Comparison of ENCODE assay signal across 8 cellular contexts in genomic region chr5:169636477-169637084, GRCh38. TPM values are rescaled to one million over a fixed set of nuclear protein-coding genes. Genes with fewer than 3 reads are reported as not detected.
DNase-seq lines count a peak whose midpoint lies in the region; ATAC-seq and TF ChIP-seq lines count a peak whose summit lies in the region.

No MANE protein-coding gene starts in this region.

- peaks cover 9% of the 10 kb centered on the region for H3K9me3 ChIP-seq in suprapubic skin

- no peak for TF ChIP-seq POLR2A in suprapubic skin (IDR thresholded peaks at IDR 0.05)

- peaks cover 12% of the 10 kb centered on the region for H3K4me1 ChIP-seq in suprapubic skin

- H3K4me3 Mint-ChIP-seq in activated CD4-positive, alpha-beta T cell treated with anti-CD3 and anti-CD28 coated beads, Interleukin-2, amount 10 ng/mL, durations not matched to agents 7 days and 5 days = peak overlapping the region; percentile 87
- H3K4me3 Mint-ChIP-seq in WTC11 = peak overlapping the region; percentile 90

- peaks cover 20% of the 10 kb centered on the region for H3K9me3 Mint-ChIP-seq in activated CD4-positive, alpha-beta T cell treated with anti-CD3 and anti-CD28 coated beads, Interleukin-2, amount 10 ng/mL, durations not matched to agents 7 days and 5 days
- H3K9me3 Mint-ChIP-seq in WTC11 = peaks cover 22% of the 10 kb centered on the region

- TF ChIP-seq CTCF in WTC11 (IDR thresholded peaks at IDR 0.05) (no peak), suprapubic skin (IDR thresholded peaks at IDR 0.05) (no peak)

- peaks cover 9% of the 10 kb centered on the region for H3K27me3 Mint-ChIP-seq in activated CD4-positive, alpha-beta T cell treated with anti-CD3 and anti-CD28 coated beads, Interleukin-2, amount 10 ng/mL, durations not matched to agents 7 days and 5 days
- peaks cover 30% of the 10 kb centered on the region for H3K27me3 Mint-ChIP-seq in WTC11 (ENCODE audit: low read depth)

- CTCF ChIA-PET in activated CD4-positive, alpha-beta T cell treated with anti-CD3 and anti-CD28 coated beads, Interleukin-2, amount 10 ng/mL, durations not matched to agents 7 days and 5 days (lab: Charles Lee) = interaction anchor here (1.0 kb wide), 1 partner anchor 63 kb away, joined by 3 read pairs; no protein-coding TSS in a partner anchor
- CTCF ChIA-PET in WTC11 (lab: Charles Lee) = interaction anchor here (0.7 kb wide), 1 partner anchor 495 kb away, joined by 4 read pairs; no protein-coding TSS in a partner anchor

- WGBS in suprapubic skin = 46% methylated on average over 21 of the region's 23 CpGs

- DNase-seq in activated CD4-positive, alpha-beta T cell treated with anti-CD3 and anti-CD28 coated beads, Interleukin-2, amount 10 ng/mL, durations not matched to agents 7 days and 5 days = no peak
- no peak for DNase-seq in activated CD4-positive, alpha-beta T cell treated with anti-CD3 and anti-CD28 coated beads for 1 hour
- no peak for DNase-seq in WTC11 (ENCODE audit: low spot score)
- DNase-seq in suprapubic skin (ENCODE audit: low spot score in 2 of 2) = no peak
- no peak for DNase-seq in HPDE6-E6E7 (ENCODE audit: extremely low spot score)
- no peak for DNase-seq in HT-29 (ENCODE audit: low spot score)

- ATAC-seq in WTC11 (peak; percentile 43), GM21576 (IDR thresholded peaks at IDR 0.05; ENCODE audit: unreplicated experiment) (no peak)

- peaks cover 45% of the 10 kb centered on the region for H3K4me1 Mint-ChIP-seq in activated CD4-positive, alpha-beta T cell treated with anti-CD3 and anti-CD28 coated beads, Interleukin-2, amount 10 ng/mL, durations not matched to agents 7 days and 5 days
- peaks cover 22% of the 10 kb centered on the region for H3K4me1 Mint-ChIP-seq in WTC11

- H3K4me3 ChIP-seq in iPS-11a (ENCODE audit: low read depth, low read length) (peak overlapping the region; percentile 60), suprapubic skin (peak overlapping the region; percentile 49)

- no peak overlapping the region for H3K27ac ChIP-seq in suprapubic skin

- H3K27me3 ChIP-seq in suprapubic skin = peaks cover 20% of the 10 kb centered on the region

- TF ChIP-seq EP300 in suprapubic skin (IDR thresholded peaks at IDR 0.05) = no peak

- no peaks in the 10 kb centered on the region for H3K36me3 ChIP-seq in suprapubic skin

- H3K27ac Mint-ChIP-seq in activated CD4-positive, alpha-beta T cell treated with anti-CD3 and anti-CD28 coated beads, Interleukin-2, amount 10 ng/mL, durations not matched to agents 7 days and 5 days = peak overlapping the region; percentile 96
- no peak overlapping the region for H3K27ac Mint-ChIP-seq in WTC11

- POLR2A ChIA-PET in activated CD4-positive, alpha-beta T cell treated with anti-CD3 and anti-CD28 coated beads, Interleukin-2, amount 10 ng/mL, durations not matched to agents 7 days and 5 days (lab: Charles Lee) = interaction anchor here (1.8 kb wide), 1 partner anchor 12 kb away, joined by 8 read pairs; no protein-coding TSS in a partner anchor
- POLR2A ChIA-PET in WTC11 (lab: Charles Lee) = interaction anchor here (0.5 kb wide), 1 partner anchor 22 kb away, joined by 5 read pairs; no protein-coding TSS in a partner anchor

- H3K36me3 Mint-ChIP-seq in activated CD4-positive, alpha-beta T cell treated with anti-CD3 and anti-CD28 coated beads, Interleukin-2, amount 10 ng/mL, durations not matched to agents 7 days and 5 days (ENCODE audit: low read depth) = peaks cover 41% of the 10 kb centered on the region
- H3K36me3 Mint-ChIP-seq in WTC11 = peaks cover 17% of the 10 kb centered on the region

TF ChIP-seq in WTC11, 78 proteins besides CTCF, POLR2A, EP300 and RAD21 (continues in another document):
- TF ChIP-seq ELF4 (CRISPR knock-in tag; IDR thresholded peaks at IDR 0.05; ENCODE audit: low read depth) (no peak), OVOL2 (CRISPR knock-in tag; IDR thresholded peaks at IDR 0.05; ENCODE audit: borderline replicate concordance) (no peak), MXD4 (CRISPR knock-in tag; IDR thresholded peaks at IDR 0.05; ENCODE audit: borderline replicate concordance) (no peak), ZNF512 (CRISPR knock-in tag; IDR thresholded peaks at IDR 0.05; ENCODE audit: borderline replicate concordance) (no peak), ZBTB21 (CRISPR knock-in tag; IDR thresholded peaks at IDR 0.05; ENCODE audit: borderline replicate concordance) (no peak), ETV6 (CRISPR knock-in tag; IDR thresholded peaks at IDR 0.05) (no peak), FOXK1 (CRISPR knock-in tag; IDR thresholded peaks at IDR 0.05) (no peak), RORB (CRISPR knock-in tag; IDR thresholded peaks at IDR 0.05) (no peak), NR3C1 (CRISPR knock-in tag; conservative IDR thresholded peaks at IDR 0.05; ENCODE audit: low read depth) (no peak), IRF1 (CRISPR knock-in tag; IDR thresholded peaks at IDR 0.05) (no peak), NFATC4 (CRISPR knock-in tag; IDR thresholded peaks at IDR 0.05) (no peak), NFE2L1 (CRISPR knock-in tag; IDR thresholded peaks at IDR 0.05) (no peak), ZNF138 (CRISPR knock-in tag; conservative IDR thresholded peaks at IDR 0.05) (no peak), IRF2 (CRISPR knock-in tag; IDR thresholded peaks at IDR 0.05; ENCODE audit: borderline replicate concordance, low read depth) (no peak)
- TF ChIP-seq, protein P1, sequence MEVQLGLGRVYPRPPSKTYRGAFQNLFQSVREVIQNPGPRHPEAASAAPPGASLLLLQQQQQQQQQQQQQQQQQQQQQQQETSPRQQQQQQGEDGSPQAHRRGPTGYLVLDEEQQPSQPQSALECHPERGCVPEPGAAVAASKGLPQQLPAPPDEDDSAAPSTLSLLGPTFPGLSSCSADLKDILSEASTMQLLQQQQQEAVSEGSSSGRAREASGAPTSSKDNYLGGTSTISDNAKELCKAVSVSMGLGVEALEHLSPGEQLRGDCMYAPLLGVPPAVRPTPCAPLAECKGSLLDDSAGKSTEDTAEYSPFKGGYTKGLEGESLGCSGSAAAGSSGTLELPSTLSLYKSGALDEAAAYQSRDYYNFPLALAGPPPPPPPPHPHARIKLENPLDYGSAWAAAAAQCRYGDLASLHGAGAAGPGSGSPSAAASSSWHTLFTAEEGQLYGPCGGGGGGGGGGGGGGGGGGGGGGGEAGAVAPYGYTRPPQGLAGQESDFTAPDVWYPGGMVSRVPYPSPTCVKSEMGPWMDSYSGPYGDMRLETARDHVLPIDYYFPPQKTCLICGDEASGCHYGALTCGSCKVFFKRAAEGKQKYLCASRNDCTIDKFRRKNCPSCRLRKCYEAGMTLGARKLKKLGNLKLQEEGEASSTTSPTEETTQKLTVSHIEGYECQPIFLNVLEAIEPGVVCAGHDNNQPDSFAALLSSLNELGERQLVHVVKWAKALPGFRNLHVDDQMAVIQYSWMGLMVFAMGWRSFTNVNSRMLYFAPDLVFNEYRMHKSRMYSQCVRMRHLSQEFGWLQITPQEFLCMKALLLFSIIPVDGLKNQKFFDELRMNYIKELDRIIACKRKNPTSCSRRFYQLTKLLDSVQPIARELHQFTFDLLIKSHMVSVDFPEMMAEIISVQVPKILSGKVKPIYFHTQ (CRISPR knock-in tag; IDR thresholded peaks at IDR 0.05) = no peak
- TF ChIP-seq, protein P2, sequence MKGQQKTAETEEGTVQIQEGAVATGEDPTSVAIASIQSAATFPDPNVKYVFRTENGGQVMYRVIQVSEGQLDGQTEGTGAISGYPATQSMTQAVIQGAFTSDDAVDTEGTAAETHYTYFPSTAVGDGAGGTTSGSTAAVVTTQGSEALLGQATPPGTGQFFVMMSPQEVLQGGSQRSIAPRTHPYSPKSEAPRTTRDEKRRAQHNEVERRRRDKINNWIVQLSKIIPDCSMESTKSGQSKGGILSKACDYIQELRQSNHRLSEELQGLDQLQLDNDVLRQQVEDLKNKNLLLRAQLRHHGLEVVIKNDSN (CRISPR knock-in tag; IDR thresholded peaks at IDR 0.05) = no peak
- TF ChIP-seq, protein P3, sequence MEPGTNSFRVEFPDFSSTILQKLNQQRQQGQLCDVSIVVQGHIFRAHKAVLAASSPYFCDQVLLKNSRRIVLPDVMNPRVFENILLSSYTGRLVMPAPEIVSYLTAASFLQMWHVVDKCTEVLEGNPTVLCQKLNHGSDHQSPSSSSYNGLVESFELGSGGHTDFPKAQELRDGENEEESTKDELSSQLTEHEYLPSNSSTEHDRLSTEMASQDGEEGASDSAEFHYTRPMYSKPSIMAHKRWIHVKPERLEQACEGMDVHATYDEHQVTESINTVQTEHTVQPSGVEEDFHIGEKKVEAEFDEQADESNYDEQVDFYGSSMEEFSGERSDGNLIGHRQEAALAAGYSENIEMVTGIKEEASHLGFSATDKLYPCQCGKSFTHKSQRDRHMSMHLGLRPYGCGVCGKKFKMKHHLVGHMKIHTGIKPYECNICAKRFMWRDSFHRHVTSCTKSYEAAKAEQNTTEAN (CRISPR knock-in tag; IDR thresholded peaks at IDR 0.05) = no peak

RNA-seq across cellular contexts. Expression of gene DOCK2, which starts 0.5 kb away (rescaled TPM):
- 100 to 1,000 TPM; 270 to 300 TPM for total RNA-seq in activated CD4-positive, alpha-beta T cell treated with anti-CD3 and anti-CD28 coated beads, Interleukin-2, amount 10 ng/mL, durations not matched to agents 7 days and 5 days
- total RNA-seq in WTC11 (2021) (4.6 to 9.0 TPM (median 6.1 TPM) in 3 replicates), suprapubic skin (10 to 100 TPM in 1 of 4 donors, 1 to 10 TPM in 3; 2.3 to 11.2 (median 3.2) TPM)
- total RNA-seq in HT-29 (2014; rRNA removed; shearing (Covaris generic)) = not detected in 2 replicates

RNA-seq across cellular contexts. Expression of gene SPDL1, which starts 53.0 kb away (rescaled TPM):
- 10 to 100 TPM; 45.7 to 60.0 TPM for total RNA-seq in activated CD4-positive, alpha-beta T cell treated with anti-CD3 and anti-CD28 coated beads, Interleukin-2, amount 10 ng/mL, durations not matched to agents 7 days and 5 days
- total RNA-seq in WTC11 (2021) (31.9 to 35.1 TPM (median 33.6 TPM) in 3 replicates), suprapubic skin (1 to 10 TPM; 6.4 to 9.4 (median 7.3) TPM)
- 11.5 and 13.1 TPM in 2 replicates for total RNA-seq in HT-29 (2014; rRNA removed; shearing (Covaris generic))

Comparison
In these comparisons a context has a peak if more than half of its experiments do, and no peak if none do; other contexts are left out.
1. RNA of gene DOCK2, which starts 0.5 kb away (total RNA-seq): 270 to 300 TPM in activated CD4-positive, alpha-beta T cell treated with anti-CD3 and anti-CD28 coated beads, Interleukin-2, amount 10 ng/mL, durations not matched to agents 7 days and 5 days; 4.6 to 9.0 TPM in WTC11, 2.3 to 11.2 TPM in suprapubic skin and not detected in HT-29; every median in the first group is over 10 times any median in the second.